In genomic region chr3:37477713-37478487, GRCh38 we compare ENCODE assay signal across 16 cellular contexts.
"Had no signal": no experiment of that assay in that cellular context is flagged by ENCODE, and none has a peak within 500 bp of the region (broad histone marks: within the 10 kb centered on the region; RNA-seq: fewer than 3 reads in every experiment).

No MANE protein-coding gene starts in this region.

- H3K4me3 ChIP-seq: body of pancreas, thoracic aorta had no signal

- H3K9me3 Mint-ChIP-seq: activated naive CD8-positive, alpha-beta T cell treated with anti-CD3 and anti-CD28 coated beads for 36 hours had no signal

- H3K4me1 ChIP-seq: body of pancreas had no signal

- DNase-seq: activated CD4-positive, alpha-beta T cell treated with anti-CD3 and anti-CD28 coated beads, Interleukin-2, amount 50 U/mL, for 1 hour; activated CD8-positive, alpha-beta memory T cell treated with anti-CD3 and anti-CD28 coated beads for 24 hours; activated gamma-delta T cell treated with Interleukin-2 at 50 U/mL for 16 hours; activated naive CD8-positive, alpha-beta T cell treated with anti-CD3 and anti-CD28 coated beads for 36 hours; amygdala; central memory CD4-positive, alpha-beta T cell; cortex of kidney; effector CD4-positive, alpha-beta T cell; foreskin fibroblast; mesendoderm; stimulated activated CD4-positive, alpha-beta T cell treated with anti-CD3 and anti-CD28 coated beads, Interleukin-1b, Interleukin-23, amount 100 ng/mL, for 48 hours; T-helper 2 cell had no signal

- H3K27ac Mint-ChIP-seq: activated naive CD8-positive, alpha-beta T cell treated with anti-CD3 and anti-CD28 coated beads for 36 hours had no signal

- ATAC-seq: activated CD4-positive, CD25-positive, alpha-beta regulatory T cell treated with anti-CD3 and anti-CD28 coated beads, Interleukin-2, amount 50 U/mL, for 24 hours; body of pancreas; sciatic nerve had no signal

- H3K9me3 ChIP-seq: body of pancreas, thoracic aorta had no signal

- H3K27me3 ChIP-seq: body of pancreas had no signal

- H3K27ac ChIP-seq: body of pancreas, thoracic aorta had no signal

- H3K4me1 Mint-ChIP-seq: activated naive CD8-positive, alpha-beta T cell treated with anti-CD3 and anti-CD28 coated beads for 36 hours had no signal

- H3K4me3 Mint-ChIP-seq: activated naive CD8-positive, alpha-beta T cell treated with anti-CD3 and anti-CD28 coated beads for 36 hours had no signal

- H3K36me3 Mint-ChIP-seq: activated naive CD8-positive, alpha-beta T cell treated with anti-CD3 and anti-CD28 coated beads for 36 hours had no signal
